In the genomic region with DNA sequence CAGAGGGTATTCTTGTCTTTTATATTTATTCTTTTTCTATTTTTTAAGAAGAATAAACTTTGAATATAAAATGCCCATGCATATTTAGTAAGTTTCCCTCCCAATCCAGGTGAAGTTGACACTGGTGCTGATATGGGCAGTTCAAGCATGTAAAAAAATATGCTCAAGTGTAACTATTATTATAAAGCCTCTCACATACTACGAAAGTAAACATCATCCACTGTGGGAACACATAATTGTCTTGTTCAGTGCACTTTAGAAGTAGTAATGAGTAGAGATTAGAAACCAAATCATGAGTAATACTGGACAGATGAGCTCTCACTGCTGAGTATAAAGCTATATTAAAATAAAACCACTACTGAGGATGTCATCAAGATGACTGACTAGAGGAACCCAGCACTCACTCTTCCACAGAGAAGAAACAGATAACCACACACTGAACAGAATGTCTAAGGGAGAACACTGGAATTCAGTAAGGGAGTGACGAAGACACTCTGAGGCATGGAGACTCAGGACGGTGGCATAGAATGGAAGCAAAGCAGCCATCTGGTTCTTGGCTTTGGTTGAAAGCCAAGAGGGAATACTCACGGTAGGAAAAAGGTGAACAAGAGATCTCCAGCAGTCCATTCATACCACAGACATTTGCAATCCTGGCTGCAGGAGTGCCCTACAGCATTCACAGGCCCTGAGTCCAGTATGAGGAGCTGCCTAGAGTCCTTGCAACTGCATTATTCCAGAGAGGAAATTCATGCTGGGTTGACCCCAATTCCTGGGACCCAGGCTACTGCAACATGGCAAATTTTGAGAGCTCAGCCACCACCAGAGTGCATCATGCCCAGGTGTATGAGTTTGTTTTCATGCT, we compare ENCODE assay signal across 1 cellular context.
TF ChIP-seq lines count a peak whose summit lies in the region.

No MANE protein-coding gene starts in this region.

TF ChIP-seq in H1, 55 proteins besides CTCF, POLR2A, EP300 and RAD21:
- TF ChIP-seq POU5F1 (IDR thresholded peaks at IDR 0.05; ENCODE audit: low read depth, low read length) = no peak
- no peak for TF ChIP-seq KDM4A (IDR thresholded peaks at IDR 0.05; ENCODE audit: low read depth, low read length, severe bottlenecking)
- TF ChIP-seq PHF8 (conservative IDR thresholded peaks at IDR 0.05; ENCODE audit: low read depth, low read length) = no peak
- no peak for TF ChIP-seq CHD1 (IDR thresholded peaks at IDR 0.05; ENCODE audit: low read depth, low read length)
- TF ChIP-seq KDM1A (IDR thresholded peaks at IDR 0.05; ENCODE audit: borderline replicate concordance, low read length) = no peak
- TF ChIP-seq SP1 (IDR thresholded peaks at IDR 0.05; ENCODE audit: low read depth, low read length) = no peak
